In the genomic region with DNA sequence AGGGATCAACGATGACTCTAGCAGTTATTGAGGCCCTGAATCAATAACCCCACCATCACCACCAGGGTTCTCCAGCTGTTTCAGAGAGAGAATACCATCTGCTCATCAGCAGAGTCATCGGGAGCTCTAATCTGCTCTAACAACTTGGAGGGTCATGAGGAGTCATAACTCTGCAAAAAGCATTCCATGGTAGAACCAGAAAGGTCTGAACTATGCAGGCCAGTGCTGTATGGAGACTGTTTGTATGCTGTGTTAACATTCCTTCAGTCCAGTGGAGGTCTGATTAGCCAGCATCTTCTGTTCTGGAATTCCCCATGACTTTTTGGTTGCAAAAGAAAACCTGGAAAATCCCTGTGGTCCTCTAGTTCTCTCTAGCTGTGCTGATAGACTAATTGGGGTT, we compare ENCODE assay signal across 1 cellular context.
TF ChIP-seq lines count a peak whose summit lies in the region.

No MANE protein-coding gene starts in this region.

TF ChIP-seq in GM12878, 131 proteins besides CTCF, POLR2A, EP300 and RAD21 (continued from another document):
- TF ChIP-seq SUPT20H (IDR thresholded peaks at IDR 0.05; ENCODE audit: borderline replicate concordance, control insufficient read depth, low read depth, low read length) (no peak), POLR2AphosphoS2 (IDR thresholded peaks at IDR 0.05; ENCODE audit: low read depth, low read length) (no peak), POLR2AphosphoS5 (IDR thresholded peaks at IDR 0.05; ENCODE audit: low read length) (no peak), GATAD2B (conservative IDR thresholded peaks at IDR 0.05; ENCODE audit: low read depth) (no peak), BHLHE40 (IDR thresholded peaks at IDR 0.05; ENCODE audit: borderline replicate concordance in 1 of 2, low read depth in 2 of 2, low read length in 1 of 2) (no peak), SP1 (IDR thresholded peaks at IDR 0.05; ENCODE audit: low read depth, low read length) (no peak), NFXL1 (IDR thresholded peaks at IDR 0.05; ENCODE audit: borderline replicate concordance) (no peak), RELA (IDR thresholded peaks at IDR 0.05; ENCODE audit: borderline replicate concordance, partially characterized antibody) (peak; percentile 54), STAT3 (IDR thresholded peaks at IDR 0.05; ENCODE audit: low read depth, low read length) (no peak), SREBF2 (IDR thresholded peaks at IDR 0.05; ENCODE audit: low read length) (no peak), HDAC2 (IDR thresholded peaks at IDR 0.05) (no peak), ZNF217 (IDR thresholded peaks at IDR 0.05) (no peak), RAD51 (IDR thresholded peaks at IDR 0.05) (no peak), RUNX3 (IDR thresholded peaks at IDR 0.05; ENCODE audit: low read length) (peak; percentile 45; the same call in 1 of the 2 replicates), SPI1 (IDR thresholded peaks at IDR 0.05; ENCODE audit: borderline replicate concordance, insufficient read depth, low read depth, low read length) (no peak), HDAC6 (IDR thresholded peaks at IDR 0.05; ENCODE audit: unreplicated experiment) (no peak), JUND (IDR thresholded peaks at IDR 0.05; ENCODE audit: low read depth, low read length) (no peak), NRF1 (conservative IDR thresholded peaks at IDR 0.05; ENCODE audit: low read depth, low read length) (no peak)
- TF ChIP-seq, protein P1, sequence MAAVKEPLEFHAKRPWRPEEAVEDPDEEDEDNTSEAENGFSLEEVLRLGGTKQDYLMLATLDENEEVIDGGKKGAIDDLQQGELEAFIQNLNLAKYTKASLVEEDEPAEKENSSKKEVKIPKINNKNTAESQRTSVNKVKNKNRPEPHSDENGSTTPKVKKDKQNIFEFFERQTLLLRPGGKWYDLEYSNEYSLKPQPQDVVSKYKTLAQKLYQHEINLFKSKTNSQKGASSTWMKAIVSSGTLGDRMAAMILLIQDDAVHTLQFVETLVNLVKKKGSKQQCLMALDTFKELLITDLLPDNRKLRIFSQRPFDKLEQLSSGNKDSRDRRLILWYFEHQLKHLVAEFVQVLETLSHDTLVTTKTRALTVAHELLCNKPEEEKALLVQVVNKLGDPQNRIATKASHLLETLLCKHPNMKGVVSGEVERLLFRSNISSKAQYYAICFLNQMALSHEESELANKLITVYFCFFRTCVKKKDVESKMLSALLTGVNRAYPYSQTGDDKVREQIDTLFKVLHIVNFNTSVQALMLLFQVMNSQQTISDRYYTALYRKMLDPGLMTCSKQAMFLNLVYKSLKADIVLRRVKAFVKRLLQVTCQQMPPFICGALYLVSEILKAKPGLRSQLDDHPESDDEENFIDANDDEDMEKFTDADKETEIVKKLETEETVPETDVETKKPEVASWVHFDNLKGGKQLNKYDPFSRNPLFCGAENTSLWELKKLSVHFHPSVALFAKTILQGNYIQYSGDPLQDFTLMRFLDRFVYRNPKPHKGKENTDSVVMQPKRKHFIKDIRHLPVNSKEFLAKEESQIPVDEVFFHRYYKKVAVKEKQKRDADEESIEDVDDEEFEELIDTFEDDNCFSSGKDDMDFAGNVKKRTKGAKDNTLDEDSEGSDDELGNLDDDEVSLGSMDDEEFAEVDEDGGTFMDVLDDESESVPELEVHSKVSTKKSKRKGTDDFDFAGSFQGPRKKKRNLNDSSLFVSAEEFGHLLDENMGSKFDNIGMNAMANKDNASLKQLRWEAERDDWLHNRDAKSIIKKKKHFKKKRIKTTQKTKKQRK (IDR thresholded peaks at IDR 0.05; ENCODE audit: low read depth, low read length), result no peak
- TF ChIP-seq, protein P2, sequence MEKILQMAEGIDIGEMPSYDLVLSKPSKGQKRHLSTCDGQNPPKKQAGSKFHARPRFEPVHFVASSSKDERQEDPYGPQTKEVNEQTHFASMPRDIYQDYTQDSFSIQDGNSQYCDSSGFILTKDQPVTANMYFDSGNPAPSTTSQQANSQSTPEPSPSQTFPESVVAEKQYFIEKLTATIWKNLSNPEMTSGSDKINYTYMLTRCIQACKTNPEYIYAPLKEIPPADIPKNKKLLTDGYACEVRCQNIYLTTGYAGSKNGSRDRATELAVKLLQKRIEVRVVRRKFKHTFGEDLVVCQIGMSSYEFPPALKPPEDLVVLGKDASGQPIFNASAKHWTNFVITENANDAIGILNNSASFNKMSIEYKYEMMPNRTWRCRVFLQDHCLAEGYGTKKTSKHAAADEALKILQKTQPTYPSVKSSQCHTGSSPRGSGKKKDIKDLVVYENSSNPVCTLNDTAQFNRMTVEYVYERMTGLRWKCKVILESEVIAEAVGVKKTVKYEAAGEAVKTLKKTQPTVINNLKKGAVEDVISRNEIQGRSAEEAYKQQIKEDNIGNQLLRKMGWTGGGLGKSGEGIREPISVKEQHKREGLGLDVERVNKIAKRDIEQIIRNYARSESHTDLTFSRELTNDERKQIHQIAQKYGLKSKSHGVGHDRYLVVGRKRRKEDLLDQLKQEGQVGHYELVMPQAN (conservative IDR thresholded peaks at IDR 0.05), result no peak
- TF ChIP-seq, protein P3, sequence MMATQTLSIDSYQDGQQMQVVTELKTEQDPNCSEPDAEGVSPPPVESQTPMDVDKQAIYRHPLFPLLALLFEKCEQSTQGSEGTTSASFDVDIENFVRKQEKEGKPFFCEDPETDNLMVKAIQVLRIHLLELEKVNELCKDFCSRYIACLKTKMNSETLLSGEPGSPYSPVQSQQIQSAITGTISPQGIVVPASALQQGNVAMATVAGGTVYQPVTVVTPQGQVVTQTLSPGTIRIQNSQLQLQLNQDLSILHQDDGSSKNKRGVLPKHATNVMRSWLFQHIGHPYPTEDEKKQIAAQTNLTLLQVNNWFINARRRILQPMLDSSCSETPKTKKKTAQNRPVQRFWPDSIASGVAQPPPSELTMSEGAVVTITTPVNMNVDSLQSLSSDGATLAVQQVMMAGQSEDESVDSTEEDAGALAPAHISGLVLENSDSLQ (IDR thresholded peaks at IDR 0.05), result no peak
- TF ChIP-seq, protein P4, sequence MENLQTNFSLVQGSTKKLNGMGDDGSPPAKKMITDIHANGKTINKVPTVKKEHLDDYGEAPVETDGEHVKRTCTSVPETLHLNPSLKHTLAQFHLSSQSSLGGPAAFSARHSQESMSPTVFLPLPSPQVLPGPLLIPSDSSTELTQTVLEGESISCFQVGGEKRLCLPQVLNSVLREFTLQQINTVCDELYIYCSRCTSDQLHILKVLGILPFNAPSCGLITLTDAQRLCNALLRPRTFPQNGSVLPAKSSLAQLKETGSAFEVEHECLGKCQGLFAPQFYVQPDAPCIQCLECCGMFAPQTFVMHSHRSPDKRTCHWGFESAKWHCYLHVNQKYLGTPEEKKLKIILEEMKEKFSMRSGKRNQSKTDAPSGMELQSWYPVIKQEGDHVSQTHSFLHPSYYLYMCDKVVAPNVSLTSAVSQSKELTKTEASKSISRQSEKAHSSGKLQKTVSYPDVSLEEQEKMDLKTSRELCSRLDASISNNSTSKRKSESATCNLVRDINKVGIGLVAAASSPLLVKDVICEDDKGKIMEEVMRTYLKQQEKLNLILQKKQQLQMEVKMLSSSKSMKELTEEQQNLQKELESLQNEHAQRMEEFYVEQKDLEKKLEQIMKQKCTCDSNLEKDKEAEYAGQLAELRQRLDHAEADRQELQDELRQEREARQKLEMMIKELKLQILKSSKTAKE (IDR thresholded peaks at IDR 0.05; ENCODE audit: low read depth, poor library complexity, severe bottlenecking), result peak; percentile 23
- TF ChIP-seq, protein P5, sequence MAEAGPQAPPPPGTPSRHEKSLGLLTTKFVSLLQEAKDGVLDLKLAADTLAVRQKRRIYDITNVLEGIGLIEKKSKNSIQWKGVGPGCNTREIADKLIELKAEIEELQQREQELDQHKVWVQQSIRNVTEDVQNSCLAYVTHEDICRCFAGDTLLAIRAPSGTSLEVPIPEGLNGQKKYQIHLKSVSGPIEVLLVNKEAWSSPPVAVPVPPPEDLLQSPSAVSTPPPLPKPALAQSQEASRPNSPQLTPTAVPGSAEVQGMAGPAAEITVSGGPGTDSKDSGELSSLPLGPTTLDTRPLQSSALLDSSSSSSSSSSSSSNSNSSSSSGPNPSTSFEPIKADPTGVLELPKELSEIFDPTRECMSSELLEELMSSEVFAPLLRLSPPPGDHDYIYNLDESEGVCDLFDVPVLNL (IDR thresholded peaks at IDR 0.05; ENCODE audit: low read depth, low read length), result no peak
- TF ChIP-seq, protein P6, sequence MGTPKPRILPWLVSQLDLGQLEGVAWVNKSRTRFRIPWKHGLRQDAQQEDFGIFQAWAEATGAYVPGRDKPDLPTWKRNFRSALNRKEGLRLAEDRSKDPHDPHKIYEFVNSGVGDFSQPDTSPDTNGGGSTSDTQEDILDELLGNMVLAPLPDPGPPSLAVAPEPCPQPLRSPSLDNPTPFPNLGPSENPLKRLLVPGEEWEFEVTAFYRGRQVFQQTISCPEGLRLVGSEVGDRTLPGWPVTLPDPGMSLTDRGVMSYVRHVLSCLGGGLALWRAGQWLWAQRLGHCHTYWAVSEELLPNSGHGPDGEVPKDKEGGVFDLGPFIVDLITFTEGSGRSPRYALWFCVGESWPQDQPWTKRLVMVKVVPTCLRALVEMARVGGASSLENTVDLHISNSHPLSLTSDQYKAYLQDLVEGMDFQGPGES (IDR thresholded peaks at IDR 0.05), result no peak
- TF ChIP-seq, protein P7, sequence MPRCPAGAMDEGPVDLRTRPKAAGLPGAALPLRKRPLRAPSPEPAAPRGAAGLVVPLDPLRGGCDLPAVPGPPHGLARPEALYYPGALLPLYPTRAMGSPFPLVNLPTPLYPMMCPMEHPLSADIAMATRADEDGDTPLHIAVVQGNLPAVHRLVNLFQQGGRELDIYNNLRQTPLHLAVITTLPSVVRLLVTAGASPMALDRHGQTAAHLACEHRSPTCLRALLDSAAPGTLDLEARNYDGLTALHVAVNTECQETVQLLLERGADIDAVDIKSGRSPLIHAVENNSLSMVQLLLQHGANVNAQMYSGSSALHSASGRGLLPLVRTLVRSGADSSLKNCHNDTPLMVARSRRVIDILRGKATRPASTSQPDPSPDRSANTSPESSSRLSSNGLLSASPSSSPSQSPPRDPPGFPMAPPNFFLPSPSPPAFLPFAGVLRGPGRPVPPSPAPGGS (IDR thresholded peaks at IDR 0.05; ENCODE audit: borderline replicate concordance, insufficient read depth, low read depth, low read length, poor library complexity, severe bottlenecking), result no peak
